ENCODE assay signal across 8 cellular contexts in genomic region chr13:32409561-32410440, GRCh38. TPM values are rescaled to one million over a fixed set of nuclear protein-coding genes. Genes with fewer than 3 reads are reported as not detected.
A peak's percentile ranks its signal among the peaks of the same experiment; 100 is the strongest.
DNase-seq lines count a peak whose midpoint lies in the region; ATAC-seq and TF ChIP-seq lines count a peak whose summit lies in the region.
"Had no signal": no experiment of that assay in that cellular context is flagged by ENCODE, and none has a peak within 500 bp of the region (broad histone marks: within the 10 kb centered on the region; RNA-seq: fewer than 3 reads in every experiment).

No MANE protein-coding gene starts in this region.

- no peak overlapping the region for H2BK15ac ChIP-seq in IMR-90 (ENCODE audit: low read depth, low read length)

- peak overlapping the region; percentile 67 for H3K27ac Mint-ChIP-seq in chondrocyte (ENCODE audit: unreplicated experiment)
- H3K27ac Mint-ChIP-seq: dendritic cell treated with granulocyte-macrophage colony-stimulating factor and Interleukin-4, amounts not matched to agents 40 ng/mL and 50 ng/mL, for 4 days had no signal

- H2AFZ ChIP-seq in IMR-90 (replicated peaks; ENCODE audit: low read length, poor library complexity): peak overlapping the region; percentile 83

- no peak overlapping the region for H3K14ac ChIP-seq in IMR-90 (replicated peaks; ENCODE audit: low read depth, low read length)

- dilution Hi-C loops in IMR-90 (cut with HindIII; ENCODE audit: low sequenced_read_pairs, unreplicated experiment): no loop called here

- no peaks in the 10 kb centered on the region for H3K9me3 Mint-ChIP-seq in chondrocyte (ENCODE audit: low read depth)
- H3K9me3 Mint-ChIP-seq: dendritic cell treated with granulocyte-macrophage colony-stimulating factor and Interleukin-4, amounts not matched to agents 40 ng/mL and 50 ng/mL, for 4 days had no signal

- H3K18ac ChIP-seq in IMR-90 (ENCODE audit: low read depth, low read length): no peak overlapping the region

- H2AK9ac ChIP-seq in IMR-90 (replicated peaks; ENCODE audit: low read depth, low read length, poor library complexity): no peak overlapping the region

- no peaks in the 10 kb centered on the region for H3K27me3 Mint-ChIP-seq in chondrocyte (ENCODE audit: low read depth)
- H3K27me3 Mint-ChIP-seq: dendritic cell treated with granulocyte-macrophage colony-stimulating factor and Interleukin-4, amounts not matched to agents 40 ng/mL and 50 ng/mL, for 4 days had no signal

- WGBS in IMR-90 (ENCODE audit: extremely low coverage in 2 of 2, insufficient read length in 1 of 2), 2 experiments: 32% methylated on average over 12 of the region's 27 CpGs; no CpG with 5 or more reads in 1 of the 2 experiments
- WGBS in testis, 2 donors: 28 to 33% methylated on average over 26 to 27 of the region's 27 CpGs

- H2AK5ac ChIP-seq in IMR-90 (ENCODE audit: low read depth, low read length): no peak overlapping the region

- H3K56ac ChIP-seq in IMR-90 (ENCODE audit: extremely low read depth, insufficient read depth, low read length): no peak overlapping the region

- peak overlapping the region; percentile 24 for H3K4me2 ChIP-seq in IMR-90 (ENCODE audit: low read depth, low read length)

- no peak for TF ChIP-seq POLR2A in IMR-90 (IDR thresholded peaks at IDR 0.05; ENCODE audit: low read depth, low read length)
- TF ChIP-seq POLR2A in testis (IDR thresholded peaks at IDR 0.05): no peak

- H3K9me1 ChIP-seq in IMR-90 (ENCODE audit: insufficient read depth, low read length): no peaks in the 10 kb centered on the region

- no peak overlapping the region for H4K91ac ChIP-seq in IMR-90 (ENCODE audit: insufficient read depth, low read depth, low read length)

- TF ChIP-seq CTCF in IMR-90 (conservative IDR thresholded peaks at IDR 0.05; ENCODE audit: low read depth, low read length) (no peak), chondrocyte (IDR thresholded peaks at IDR 0.05) (no peak), testis (IDR thresholded peaks at IDR 0.05) (no peak)

- CTCF ChIA-PET in IMR-90 (lab: Yijun Ruan, JAX): interaction anchor here (1.0 kb wide), 1 partner anchor 10 kb away, joined by 3 read pairs; no protein-coding TSS in a partner anchor

- POLR2A ChIA-PET in IMR-90 (lab: Charles Lee; ENCODE audit: unreplicated experiment): interaction anchor here (0.5 kb wide), 1 partner anchor 13 kb away, joined by 4 read pairs; no protein-coding TSS in a partner anchor

- peak overlapping the region in 1 of 2 experiments; percentile 14; a peak in 2 of 4 replicates for H4K8ac ChIP-seq in IMR-90 (ENCODE audit: low read depth in 2 of 2, low read length in 2 of 2)

- H3K27me3 ChIP-seq in IMR-90 (ENCODE audit: control insufficient read depth, insufficient read depth, low read length) (no peaks in the 10 kb centered on the region), testis (no peaks in the 10 kb centered on the region)

- H2BK20ac ChIP-seq in IMR-90 (ENCODE audit: low read depth, low read length): no peak overlapping the region

- intact Hi-C loops in IMR-90 (cut with micrococcal nuclease): no loop called here
- intact Hi-C loops in testis (cut with DNase I; ENCODE audit: low total_unique reads): no loop called here

- H3K23ac ChIP-seq in IMR-90 (ENCODE audit: low read depth, low read length): no peak overlapping the region

- no peak overlapping the region for H2BK5ac ChIP-seq in IMR-90 (ENCODE audit: low read depth, low read length, poor library complexity, severe bottlenecking)

- H3K4me3 ChIP-seq in IMR-90 (ENCODE audit: insufficient read depth, low read depth, low read length) (no peak overlapping the region), testis (peak overlapping the region in 1 of 2 donors; percentile 24)

- in situ Hi-C loops in IMR-90 (cut with MboI; ENCODE audit: low sequenced_read_pairs): no loop called here

- H4K20me1 ChIP-seq in IMR-90 (ENCODE audit: insufficient read depth, low read length): no peaks in the 10 kb centered on the region

- no peak overlapping the region for H2BK120ac ChIP-seq in IMR-90 (ENCODE audit: low read depth, low read length)

- H3K9ac ChIP-seq in IMR-90 (ENCODE audit: low read depth, low read length): no peak overlapping the region

- H3K4me1 ChIP-seq in IMR-90 (ENCODE audit: control insufficient read depth, insufficient read depth, low read length) (peaks cover 5% of the 10 kb centered on the region), testis (peaks cover 6% of the 10 kb centered on the region)

- peak; percentile 85 for ATAC-seq in IMR-90 (ENCODE audit: low read depth)

- no peak overlapping the region; the same call in 1 of the 2 replicates for H4K5ac ChIP-seq in IMR-90 (ENCODE audit: low read depth, low read length)

- H3K4me1 Mint-ChIP-seq in chondrocyte (ENCODE audit: low read depth): peaks cover 15% of the 10 kb centered on the region

- no peak overlapping the region for H3K4ac ChIP-seq in IMR-90 (ENCODE audit: low read depth, low read length)

- DNase-seq in IMR-90: peak; percentile 63
- no peak for DNase-seq in chondrocyte (ENCODE audit: low spot score)
- peak; percentile 27 for DNase-seq in kidney glomerular epithelial cell (lab: John Stamatoyannopoulos, UW)
- peak; percentile 49 for DNase-seq in testis
- no peak for DNase-seq in COLO829 (ENCODE audit: low spot score)
- no peak for DNase-seq in activated CD4-positive, alpha-beta T cell treated with anti-CD3 and anti-CD28 coated beads for 48 hours
- DNase-seq in 8988T: no peak

- H3K36me3 ChIP-seq in IMR-90 (ENCODE audit: control insufficient read depth, insufficient read depth, low read length) (no peaks in the 10 kb centered on the region), testis (ENCODE audit: low read depth, missing control alignments) (no peaks in the 10 kb centered on the region)

- BruUV-seq in IMR-90 (replicated peaks; lab: Mats Ljungman, UMichigan): no TSS peak

- H3K27ac ChIP-seq in IMR-90 (ENCODE audit: insufficient read depth, low read length) (no peak overlapping the region), testis (peak overlapping the region in 1 of 2 donors; percentile 76)

- TF ChIP-seq RAD21 in IMR-90 (IDR thresholded peaks at IDR 0.05; ENCODE audit: low read length): no peak

- no peaks in the 10 kb centered on the region for H3K36me3 Mint-ChIP-seq in chondrocyte (ENCODE audit: low read depth)

- no peaks in the 10 kb centered on the region for H3K79me1 ChIP-seq in IMR-90 (ENCODE audit: low read depth in 1 of 2, low read length in 2 of 2)

- H3K9me3 ChIP-seq in IMR-90 (ENCODE audit: control insufficient read depth, insufficient read depth, low read length) (no peaks in the 10 kb centered on the region), testis (no peaks in the 10 kb centered on the region)

- H3K4me3 Mint-ChIP-seq in chondrocyte (ENCODE audit: unreplicated experiment): peak overlapping the region; percentile 20
- H3K4me3 Mint-ChIP-seq: dendritic cell treated with granulocyte-macrophage colony-stimulating factor and Interleukin-4, amounts not matched to agents 40 ng/mL and 50 ng/mL, for 4 days had no signal

TF ChIP-seq in IMR-90, 13 proteins besides CTCF, POLR2A, EP300 and RAD21:
- no peak for TF ChIP-seq FOS (IDR thresholded peaks at IDR 0.05; ENCODE audit: low read depth, low read length)
- TF ChIP-seq CEBPB (IDR thresholded peaks at IDR 0.05; ENCODE audit: low read depth, low read length): peak; percentile 80

RNA-seq across cellular contexts. Expression of gene N4BP2L1, which starts 18.1 kb away (rescaled TPM):
- total RNA-seq in IMR-90 (2012; rRNA removed) (0.18 and 0.28 TPM in 2 replicates), chondrocyte (3.3 to 3.9 TPM (median 3.7 TPM) in 3 replicates), testis (10 to 100 TPM; 12.8 to 13.6 TPM)
- polyA plus RNA-seq in IMR-90 (2012; rRNA removed) (0.19 and 0.46 TPM in 2 replicates), testis (ENCODE audit: insufficient read depth, low read depth, low replicate concordance) (8.3 TPM)
- polyA plus RNA-seq in IMR-90 (2012; cell fraction: cytosol; rRNA removed): 0.10 and 0.13 TPM in 2 replicates
- 1.1 and 6.7 TPM in 2 replicates for polyA plus RNA-seq in IMR-90 (2012; cell fraction: nucleus; rRNA removed; ENCODE audit: low replicate concordance)

Comparison
In these comparisons a context has a peak if more than half of its experiments do, and no peak if none do; other contexts are left out.
1. DNase-seq: peak in IMR-90 (single experiment), kidney glomerular epithelial cell (single experiment) and testis (single experiment); none in chondrocyte (single experiment), COLO829 (single experiment), activated CD4-positive, alpha-beta T cell treated with anti-CD3 and anti-CD28 coated beads for 48 hours (single experiment) and 8988T (single experiment).